ENCODE assay signal across 26 cellular contexts in the genomic region with DNA sequence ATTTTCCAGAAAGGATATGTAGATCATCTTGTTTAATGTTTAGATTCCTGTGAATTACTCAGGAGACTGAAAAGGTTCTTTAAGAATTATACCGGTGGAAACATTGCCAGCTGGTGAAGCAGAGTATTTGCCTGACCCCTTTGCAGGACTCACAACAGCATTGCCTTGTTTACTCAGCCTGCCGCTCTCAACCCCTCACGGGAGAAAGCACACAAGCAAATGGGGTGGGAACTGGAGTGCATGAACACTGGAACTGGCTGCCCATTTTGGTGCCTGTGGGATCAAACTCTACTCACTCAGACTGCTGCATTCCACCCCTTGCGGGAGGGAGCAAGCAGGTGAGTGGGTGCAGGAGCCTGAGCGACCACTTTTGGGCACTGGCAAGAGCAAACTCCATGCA.
"Had no signal": no experiment of that assay in that cellular context is flagged by ENCODE, and none has a peak within 500 bp of the region (broad histone marks: within the 10 kb centered on the region; RNA-seq: fewer than 3 reads in every experiment).

No MANE protein-coding gene starts in this region.

- H3K27ac Mint-ChIP-seq: activated CD4-positive, alpha-beta T cell treated with anti-CD3 and anti-CD28 coated beads for 36 hours; activated CD8-positive, alpha-beta memory T cell treated with anti-CD3 and anti-CD28 coated beads, Interleukin-2, amount 10 ng/mL, durations not matched to agents 7 days and 5 days; activated CD8-positive, alpha-beta T cell treated with anti-CD3 and anti-CD28 coated beads, Interleukin-2, amount 10 ng/mL, durations not matched to agents 7 days and 5 days; activated naive CD8-positive, alpha-beta T cell; activated T-cell treated with anti-CD3 and anti-CD28 coated beads, Interleukin-2, amount 50 U/mL, for 72 hours; natural killer cell treated with Interleukin-12 subunit alpha and Interleukin-12 subunit beta and Interleukin-15 and Interleukin-18, amount 100 ng/mL, for 72 hours had no signal

- H3K4me3 ChIP-seq: coronary artery, dorsolateral prefrontal cortex, gastroesophageal sphincter, hepatocyte, mucosa of descending colon, right lobe of liver, testis, uterus had no signal

- H3K36me3 Mint-ChIP-seq: activated CD8-positive, alpha-beta memory T cell treated with anti-CD3 and anti-CD28 coated beads, Interleukin-2, amount 10 ng/mL, durations not matched to agents 7 days and 5 days; activated naive CD8-positive, alpha-beta T cell; natural killer cell treated with Interleukin-12 subunit alpha and Interleukin-12 subunit beta and Interleukin-15 and Interleukin-18, amount 100 ng/mL, for 72 hours had no signal

- H3K27ac ChIP-seq: coronary artery, dorsolateral prefrontal cortex, gastroesophageal sphincter, hepatocyte, right lobe of liver, testis, uterus had no signal

- H3K4me2 ChIP-seq: hepatocyte had no signal

- H3K4me1 Mint-ChIP-seq: activated CD4-positive, alpha-beta T cell treated with anti-CD3 and anti-CD28 coated beads for 36 hours; activated CD8-positive, alpha-beta memory T cell treated with anti-CD3 and anti-CD28 coated beads, Interleukin-2, amount 10 ng/mL, durations not matched to agents 7 days and 5 days had no signal

- H3K4me3 Mint-ChIP-seq: activated CD4-positive, alpha-beta T cell treated with anti-CD3 and anti-CD28 coated beads for 36 hours; activated CD8-positive, alpha-beta memory T cell treated with anti-CD3 and anti-CD28 coated beads, Interleukin-2, amount 10 ng/mL, durations not matched to agents 7 days and 5 days; activated CD8-positive, alpha-beta T cell treated with anti-CD3 and anti-CD28 coated beads, Interleukin-2, amount 10 ng/mL, durations not matched to agents 7 days and 5 days; activated naive CD8-positive, alpha-beta T cell; activated T-cell treated with anti-CD3 and anti-CD28 coated beads, Interleukin-2, amount 50 U/mL, for 72 hours; natural killer cell treated with Interleukin-12 subunit alpha and Interleukin-12 subunit beta and Interleukin-15 and Interleukin-18, amount 100 ng/mL, for 72 hours had no signal

- H3K27me3 ChIP-seq: gastroesophageal sphincter, hepatocyte, right lobe of liver, testis, uterus had no signal

- H3K79me2 ChIP-seq: hepatocyte had no signal

- ATAC-seq: activated CD4-positive, alpha-beta T cell treated with anti-CD3 and anti-CD28 coated beads for 36 hours; activated CD8-positive, alpha-beta memory T cell treated with anti-CD3 and anti-CD28 coated beads, Interleukin-2, amount 10 ng/mL, durations not matched to agents 7 days and 5 days; activated CD8-positive, alpha-beta T cell treated with anti-CD3 and anti-CD28 coated beads, Interleukin-2, amount 10 ng/mL, durations not matched to agents 7 days and 5 days; activated T-cell treated with anti-CD3 and anti-CD28 coated beads, Interleukin-2, amount 50 U/mL, for 72 hours; gastroesophageal sphincter; left ventricle myocardium superior; mucosa of descending colon; natural killer cell treated with Interleukin-12 subunit alpha and Interleukin-12 subunit beta and Interleukin-15 and Interleukin-18, amount 100 ng/mL, for 72 hours; stimulated activated naive CD8-positive, alpha-beta T cell treated with anti-CD3 and anti-CD28 coated beads, Interleukin-15, Interleukin-2, amounts not matched to agents 100 U/mL and 50 U/mL, for 24 hours had no signal

- H3K9me3 ChIP-seq: gastroesophageal sphincter, mucosa of descending colon, right lobe of liver, testis, uterus had no signal

- H3K4me1 ChIP-seq: right lobe of liver, testis, uterus had no signal

- H2AFZ ChIP-seq: hepatocyte had no signal

- DNase-seq: activated CD4-positive, alpha-beta T cell treated with anti-CD3 and anti-CD28 coated beads for 36 hours; activated CD4-positive, CD25-positive, alpha-beta regulatory T cell; activated CD8-positive, alpha-beta memory T cell treated with anti-CD3 and anti-CD28 coated beads, Interleukin-2, amount 10 ng/mL, durations not matched to agents 7 days and 5 days; activated CD8-positive, alpha-beta T cell treated with anti-CD3 and anti-CD28 coated beads, Interleukin-2, amount 10 ng/mL, durations not matched to agents 7 days and 5 days; activated naive CD4-positive, alpha-beta T cell treated with Interleukin-2 at 50 U/mL for 16 hours; activated T-cell treated with anti-CD3 and anti-CD28 coated beads for 4 hours; activated T-cell treated with anti-CD3 and anti-CD28 coated beads, Interleukin-2, amount 50 U/mL, for 72 hours; anterior cingulate cortex; cerebellar nuclear complex; dorsolateral prefrontal cortex; effector memory CD4-positive, alpha-beta T cell; erythroblast; islet precursor cell; left ventricle myocardium superior; mucosa of descending colon; right lobe of liver; stimulated activated CD4-positive, alpha-beta T cell treated with anti-CD3 and anti-CD28 coated beads, Interleukin-2, amount 100 ng/mL, for 48 hours; stimulated activated naive CD8-positive, alpha-beta T cell treated with anti-CD3 and anti-CD28 coated beads, Interleukin-15, Interleukin-2, amounts not matched to agents 100 U/mL and 50 U/mL, for 24 hours; testis; trophoblast cell; uterus had no signal

- H3K36me3 ChIP-seq: gastroesophageal sphincter, right lobe of liver, uterus had no signal

- H3K27me3 Mint-ChIP-seq: activated CD4-positive, alpha-beta T cell treated with anti-CD3 and anti-CD28 coated beads for 36 hours; activated CD8-positive, alpha-beta memory T cell treated with anti-CD3 and anti-CD28 coated beads, Interleukin-2, amount 10 ng/mL, durations not matched to agents 7 days and 5 days; activated naive CD8-positive, alpha-beta T cell; natural killer cell treated with Interleukin-12 subunit alpha and Interleukin-12 subunit beta and Interleukin-15 and Interleukin-18, amount 100 ng/mL, for 72 hours had no signal
